17 cellular contexts compared by ENCODE assay signal in genomic region chr2:196479350-196479749, GRCh38.
A peak's percentile ranks its signal among the peaks of the same experiment; 100 is the strongest.
DNase-seq lines count a peak whose midpoint lies in the region; ATAC-seq and TF ChIP-seq lines count a peak whose summit lies in the region.
"Had no signal": no experiment of that assay in that cellular context is flagged by ENCODE, and none has a peak within 500 bp of the region (broad histone marks: within the 10 kb centered on the region; RNA-seq: fewer than 3 reads in every experiment).

No MANE protein-coding gene starts in this region.

- no peak overlapping the region for H3K4me3 ChIP-seq in ACC112 (ENCODE audit: low read depth, low read length)
- no peak overlapping the region for H3K4me3 ChIP-seq in astrocyte of the cerebellum (ENCODE audit: low read depth, low read length)
- H3K4me3 ChIP-seq: colonic mucosa, ovary had no signal

- no peak for ATAC-seq in GM21576 (IDR thresholded peaks at IDR 0.05; ENCODE audit: unreplicated experiment)
- no peak for ATAC-seq in GM19395 (IDR thresholded peaks at IDR 0.05; ENCODE audit: unreplicated experiment)
- ATAC-seq: activated CD8-positive, alpha-beta memory T cell treated with anti-CD3 and anti-CD28 coated beads, Interleukin-2, amount 10 ng/mL, durations not matched to agents 7 days and 5 days had no signal

- peaks cover 13% of the 10 kb centered on the region for H3K27me3 Mint-ChIP-seq in glutamatergic neuron (ENCODE audit: unreplicated experiment)

- peak overlapping the region; percentile 6 for H3K4me3 Mint-ChIP-seq in glutamatergic neuron (ENCODE audit: unreplicated experiment)
- H3K4me3 Mint-ChIP-seq: activated CD8-positive, alpha-beta memory T cell treated with anti-CD3 and anti-CD28 coated beads, Interleukin-2, amount 10 ng/mL, durations not matched to agents 7 days and 5 days had no signal

- in situ Hi-C loops in astrocyte of the cerebellum (cut with HindIII; ENCODE audit: low sequenced_read_pairs): no loop called here

- no peak overlapping the region for H2AFZ ChIP-seq in ACC112 (ENCODE audit: low read length, unreplicated experiment)

- DNase-seq in H4 (ENCODE audit: low spot score) (peak; percentile 22), astrocyte of the cerebellum (ENCODE audit: low read depth) (peak; percentile 23), glutamatergic neuron (no peak), retina (no peak), SHP77 treated with DMSO at 0.1 percent for 48 hours (lab: John Stamatoyannopoulos, UW) (no peak)
- DNase-seq: activated CD8-positive, alpha-beta memory T cell treated with anti-CD3 and anti-CD28 coated beads, Interleukin-2, amount 10 ng/mL, durations not matched to agents 7 days and 5 days; activated naive CD4-positive, alpha-beta T cell treated with anti-CD3 and anti-CD28 coated beads, Interleukin-2, amount 50 U/mL, for 16 hours; AML-193; colonic mucosa; MV-4-11; NCI-H345; ovary; stimulated activated CD4-positive, alpha-beta T cell treated with anti-CD3 and anti-CD28 coated beads, Interleukin-12 subunit alpha, Interleukin-12 subunit beta, amount 100 ng/mL, for 4 hours had no signal

- peaks cover 19% of the 10 kb centered on the region for H3K9me3 Mint-ChIP-seq in glutamatergic neuron (ENCODE audit: unreplicated experiment)

- TF ChIP-seq CTCF in astrocyte of the cerebellum (IDR thresholded peaks at IDR 0.05; ENCODE audit: low read depth, low read length, missing control alignments) (no peak), glutamatergic neuron (IDR thresholded peaks at IDR 0.05; ENCODE audit: partially characterized antibody, unreplicated experiment) (no peak)

- peaks cover 61% of the 10 kb centered on the region for H3K4me1 Mint-ChIP-seq in glutamatergic neuron (ENCODE audit: low read depth, unreplicated experiment)
- H3K4me1 Mint-ChIP-seq: activated CD8-positive, alpha-beta memory T cell treated with anti-CD3 and anti-CD28 coated beads, Interleukin-2, amount 10 ng/mL, durations not matched to agents 7 days and 5 days had no signal

- H3K27ac Mint-ChIP-seq in glutamatergic neuron (ENCODE audit: unreplicated experiment): peak overlapping the region; percentile 94
- H3K27ac Mint-ChIP-seq: activated CD8-positive, alpha-beta memory T cell treated with anti-CD3 and anti-CD28 coated beads, Interleukin-2, amount 10 ng/mL, durations not matched to agents 7 days and 5 days had no signal

- peaks cover 42% of the 10 kb centered on the region for H3K4me1 ChIP-seq in ACC112 (ENCODE audit: control insufficient read depth, insufficient read depth, low read length, unreplicated experiment)
- H3K4me1 ChIP-seq: colonic mucosa had no signal

- no peaks in the 10 kb centered on the region for H3K36me3 ChIP-seq in ACC112 (ENCODE audit: insufficient read depth, low read length)
- H3K36me3 ChIP-seq: colonic mucosa, ovary had no signal

- H3K27ac ChIP-seq in ACC112 (ENCODE audit: low read depth, low read length): peak overlapping the region; percentile 33; the same call in 1 of the 2 replicates
- H3K27ac ChIP-seq: colonic mucosa, ovary, VCaP had no signal

- no peaks in the 10 kb centered on the region for H3K36me3 Mint-ChIP-seq in glutamatergic neuron (ENCODE audit: unreplicated experiment)
- H3K36me3 Mint-ChIP-seq: activated CD8-positive, alpha-beta memory T cell treated with anti-CD3 and anti-CD28 coated beads, Interleukin-2, amount 10 ng/mL, durations not matched to agents 7 days and 5 days had no signal

- no peaks in the 10 kb centered on the region for H3K27me3 ChIP-seq in ACC112 (ENCODE audit: insufficient read depth, low read length)
- H3K27me3 ChIP-seq: colonic mucosa, ovary had no signal

- no peaks in the 10 kb centered on the region for H3K79me2 ChIP-seq in ACC112 (ENCODE audit: control insufficient read depth, insufficient read depth, low read length, unreplicated experiment)

Comparison
In these comparisons a context has a peak if more than half of its experiments do, and no peak if none do; other contexts are left out.
1. DNase-seq: peak in H4 (single experiment) and astrocyte of the cerebellum (single experiment); none in glutamatergic neuron (single experiment), retina (single experiment) and SHP77 treated with DMSO at 0.1 percent for 48 hours (single experiment).